Comparison of ENCODE assay signal across 1 cellular context in genomic region chr22:19995611-19996339, GRCh38.
A peak's percentile ranks its signal among the peaks of the same experiment; 100 is the strongest.
TF ChIP-seq lines count a peak whose summit lies in the region.

No MANE protein-coding gene starts in this region.

TF ChIP-seq in SK-N-SH, 30 proteins besides CTCF, POLR2A, EP300 and RAD21:
- no peak; the same call in 1 of the 2 replicates for TF ChIP-seq RXRA (IDR thresholded peaks at IDR 0.05; ENCODE audit: borderline replicate concordance, low read depth)
- TF ChIP-seq RCOR1 (IDR thresholded peaks at IDR 0.05; ENCODE audit: low read length): no peak
- no peak for TF ChIP-seq ZBTB33 (IDR thresholded peaks at IDR 0.05; ENCODE audit: borderline replicate concordance, low read depth)
- no peak for TF ChIP-seq TEAD4 (IDR thresholded peaks at IDR 0.05; ENCODE audit: borderline replicate concordance, insufficient read depth)
- no peak for TF ChIP-seq CHD2 (IDR thresholded peaks at IDR 0.05; ENCODE audit: low read length, partially characterized antibody)
- no peak for TF ChIP-seq FOXM1 (IDR thresholded peaks at IDR 0.05; ENCODE audit: low read depth)
- no peak for TF ChIP-seq SMC3 (IDR thresholded peaks at IDR 0.05; ENCODE audit: low read depth, low read length)
- TF ChIP-seq ELF1 (IDR thresholded peaks at IDR 0.05): no peak
- peak; percentile 63; the same call in 1 of the 2 replicates for TF ChIP-seq NFIC (IDR thresholded peaks at IDR 0.05; ENCODE audit: borderline replicate concordance)
- no peak for TF ChIP-seq USF1 (IDR thresholded peaks at IDR 0.05; ENCODE audit: borderline replicate concordance, low read depth)
- no peak for TF ChIP-seq MAX (IDR thresholded peaks at IDR 0.05; ENCODE audit: low read depth)
- peak; percentile 65 for TF ChIP-seq TCF12 (IDR thresholded peaks at IDR 0.05)
- no peak for TF ChIP-seq MXI1 (IDR thresholded peaks at IDR 0.05; ENCODE audit: low read depth, low read length)
- no peak for TF ChIP-seq POLR2AphosphoS5 (IDR thresholded peaks at IDR 0.05; ENCODE audit: low read depth, low read length)
- no peak for TF ChIP-seq SIN3A (IDR thresholded peaks at IDR 0.05; ENCODE audit: borderline replicate concordance, low read depth, low read length)
- TF ChIP-seq, protein P1, sequence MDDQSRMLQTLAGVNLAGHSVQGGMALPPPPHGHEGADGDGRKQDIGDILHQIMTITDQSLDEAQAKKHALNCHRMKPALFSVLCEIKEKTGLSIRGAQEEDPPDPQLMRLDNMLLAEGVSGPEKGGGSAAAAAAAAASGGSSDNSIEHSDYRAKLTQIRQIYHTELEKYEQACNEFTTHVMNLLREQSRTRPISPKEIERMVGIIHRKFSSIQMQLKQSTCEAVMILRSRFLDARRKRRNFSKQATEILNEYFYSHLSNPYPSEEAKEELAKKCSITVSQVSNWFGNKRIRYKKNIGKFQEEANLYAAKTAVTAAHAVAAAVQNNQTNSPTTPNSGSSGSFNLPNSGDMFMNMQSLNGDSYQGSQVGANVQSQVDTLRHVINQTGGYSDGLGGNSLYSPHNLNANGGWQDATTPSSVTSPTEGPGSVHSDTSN (IDR thresholded peaks at IDR 0.05): peak; percentile 51; the same call in 1 of the 2 replicates
- no peak for TF ChIP-seq RFX5 (IDR thresholded peaks at IDR 0.05; ENCODE audit: low read length)
TF ChIP-seq in SK-N-SH: peak in this region for 3.
